ENCODE assay signal across 9 cellular contexts in genomic region chr10:2784766-2785165, GRCh38.
"Had no signal": no experiment of that assay in that cellular context is flagged by ENCODE, and none has a peak within 500 bp of the region (broad histone marks: within the 10 kb centered on the region; RNA-seq: fewer than 3 reads in every experiment).

No MANE protein-coding gene starts in this region.

- H3K36me3 ChIP-seq: HAP-1 had no signal

- H3K4me3 ChIP-seq: GM23248, GM23338, HAP-1 had no signal

- H3K9ac ChIP-seq: GM23248 had no signal

- H3K9me3 Mint-ChIP-seq: GM23338 had no signal

- H3K4me2 ChIP-seq: GM23338 had no signal

- H3K27ac ChIP-seq: GM23248 had no signal

- DNase-seq: GM23248, GOT3, H7, H9, HCEC 1CT, HFFc6 had no signal

- H3K9me3 ChIP-seq: HAP-1 had no signal

- H3K27ac Mint-ChIP-seq: GM23338, HFFc6 had no signal

- ATAC-seq: GM23338, HCT116 had no signal

- H2AFZ ChIP-seq: GM23248, GM23338 had no signal
